11 cellular contexts compared by ENCODE assay signal in genomic region chr20:62370115-62370806, GRCh38. TPM values are rescaled to one million over a fixed set of nuclear protein-coding genes. Genes with fewer than 3 reads are reported as not detected.
A peak's percentile ranks its signal among the peaks of the same experiment; 100 is the strongest.
DNase-seq lines count a peak whose midpoint lies in the region; ATAC-seq and TF ChIP-seq lines count a peak whose summit lies in the region.
"Had no signal": no experiment of that assay in that cellular context is flagged by ENCODE, and none has a peak within 500 bp of the region (broad histone marks: within the 10 kb centered on the region; RNA-seq: fewer than 3 reads in every experiment).

No MANE protein-coding gene starts in this region.

- no peaks in the 10 kb centered on the region for H3K9me3 ChIP-seq in PC-9 (ENCODE audit: insufficient read depth, low read depth)
- H3K9me3 ChIP-seq: neutrophil had no signal

- H2AFZ ChIP-seq in PC-9: no peak overlapping the region

- peak overlapping the region; percentile 35 for H3K27ac ChIP-seq in PC-9
- H3K27ac ChIP-seq: neutrophil had no signal

- ATAC-seq in GM21367 (IDR thresholded peaks at IDR 0.05; ENCODE audit: unreplicated experiment) (no peak), left colon (no peak)

- DNase-seq in GM10266 (ENCODE audit: extremely low spot score) (peak; percentile 61), PC-9 (peak; percentile 76 to 87), fibroblast of peridontal ligament (ENCODE audit: extremely low read depth) (peak; percentile 89), pons (ENCODE audit: low spot score) (no peak), left colon (no peak), NCI-H1436 (lab: John Stamatoyannopoulos, UW) (no peak)
- peak; percentile 26 for DNase-seq in stimulated activated CD4-positive, alpha-beta T cell treated with anti-CD3 and anti-CD28 coated beads, Interleukin-2, amount 100 ng/mL, for 4 hours (ENCODE audit: low read depth)
- DNase-seq: aorta, NCI-H2171 treated with DMSO at 0.1 percent for 48 hours had no signal

- H3K79me2 ChIP-seq in PC-9 (ENCODE audit: low read depth): peaks cover 19% of the 10 kb centered on the region

- intact Hi-C loops in PC-9 (cut with micrococcal nuclease; ENCODE audit: unreplicated experiment) (loop anchor here (1.0 kb wide), 1 partner anchor 11 kb away; no protein-coding TSS in a partner anchor), left colon (cut with DNase I, micrococcal nuclease) (no loop called here)

- POLR2A ChIA-PET in PC-9 (lab: Charles Lee; ENCODE audit: unreplicated experiment): interaction anchor here (0.6 to 2.1 kb wide), 4 partner anchors 10 to 20 kb away, joined by 6 to 13 read pairs (median 8); no protein-coding TSS in a partner anchor

- peaks cover 30% of the 10 kb centered on the region for H3F3A ChIP-seq in PC-9 (ENCODE audit: insufficient read depth, low read depth)

- peaks cover 43% of the 10 kb centered on the region for H3K4me1 ChIP-seq in PC-9 (replicated peaks; ENCODE audit: insufficient read depth)

- H4K20me1 ChIP-seq in PC-9 (ENCODE audit: insufficient read depth): peaks cover 3% of the 10 kb centered on the region; the same call in 1 of the 2 replicates

- BruUV-seq in PC-9 (replicated peaks; lab: Mats Ljungman, UMichigan): no TSS peak

- H3K9me2 ChIP-seq in PC-9 (ENCODE audit: insufficient read depth): no peaks in the 10 kb centered on the region

- peak overlapping the region; percentile 28; the same call in 1 of the 2 replicates for H3K4me3 ChIP-seq in PC-9

- peak overlapping the region; percentile 99 for H3K4me2 ChIP-seq in PC-9

- no peaks in the 10 kb centered on the region for H3K36me3 ChIP-seq in PC-9 (ENCODE audit: low read depth)
- H3K36me3 ChIP-seq: neutrophil had no signal

- no peaks in the 10 kb centered on the region for H3K27me3 ChIP-seq in PC-9 (ENCODE audit: insufficient read depth, low read depth)

- CTCF ChIA-PET in PC-9 (lab: Charles Lee): interaction anchor here (1.3 to 2.2 kb wide), 2 partner anchors 13 to 20 kb away, joined by 4 to 8 read pairs; no protein-coding TSS in a partner anchor

- TF ChIP-seq CTCF in GM10266 (IDR thresholded peaks at IDR 0.05; ENCODE audit: control insufficient read depth, insufficient read depth, low read depth, missing control alignments) (no peak), PC-9 (conservative IDR thresholded peaks at IDR 0.05) (no peak)

RNA-seq across cellular contexts. Expression of gene LAMA5, which starts 3.1 kb away (rescaled TPM):
- total RNA-seq in PC-9 (2021): 700 and 744 TPM in 2 replicates
- total RNA-seq in left colon: 10 to 100 TPM; 18.2 to 45.8 TPM

RNA-seq across cellular contexts. Expression of gene RPS21, which starts 16.6 kb away (rescaled TPM):
- total RNA-seq in PC-9 (2021) (2,188 and 2,275 TPM in 2 replicates), left colon (1,000 to 10,000 TPM; 1,150 to 1,291 TPM)

RNA-seq across cellular contexts. Expression of gene CABLES2, which starts 36.8 kb away (rescaled TPM):
- total RNA-seq in PC-9 (2021): 11.2 and 14.1 TPM in 2 replicates
- 1 to 10 TPM; 7.8 to 9.5 TPM for total RNA-seq in left colon

RNA-seq across cellular contexts. Expression of gene RBBP8NL, which starts 57.1 kb away (rescaled TPM):
- total RNA-seq in PC-9 (2021): 8.7 and 14.0 TPM in 2 replicates
- 1 to 10 TPM; 4.8 to 6.7 TPM for total RNA-seq in left colon
- total RNA-seq: aorta had no signal

Comparison
In these comparisons a context has a peak if more than half of its experiments do, and no peak if none do; other contexts are left out.
1. DNase-seq: peak in GM10266 (single experiment), PC-9 (2 of 2), fibroblast of peridontal ligament (single experiment) and stimulated activated CD4-positive, alpha-beta T cell treated with anti-CD3 and anti-CD28 coated beads, Interleukin-2, amount 100 ng/mL, for 4 hours (single experiment); none in pons (single experiment), left colon (0 of 2) and NCI-H1436 (single experiment).
2. RNA of gene LAMA5, which starts 3.1 kb away (total RNA-seq): 700 to 744 TPM in PC-9; 18.2 to 45.8 TPM in left colon; every median in the first group is over 10 times any median in the second.